Comparison of ENCODE assay signal across 14 cellular contexts in genomic region chr4:89641367-89641687, GRCh38.
DNase-seq lines count a peak whose midpoint lies in the region; ATAC-seq and TF ChIP-seq lines count a peak whose summit lies in the region.
"Had no signal": no experiment of that assay in that cellular context is flagged by ENCODE, and none has a peak within 500 bp of the region (broad histone marks: within the 10 kb centered on the region; RNA-seq: fewer than 3 reads in every experiment).

No MANE protein-coding gene starts in this region.

- H3K4me3 Mint-ChIP-seq in GM23338: no peak overlapping the region
- H3K4me3 Mint-ChIP-seq: activated CD4-positive, alpha-beta memory T cell treated with anti-CD3 and anti-CD28 coated beads for 36 hours; activated T-helper 1 cell treated with anti-CD3 and anti-CD28 coated beads, Interleukin-12 subunit alpha, Interleukin-12 subunit beta, Interleukin-2, Interleukin-4 antibody, amounts not matched to agents 30 ng/mL and 10 ng/mL and 1 ng/mL, durations not matched to agents 14 hours and 24 hours and 36 hours; CD4-positive, CD25-positive, alpha-beta regulatory T cell had no signal

- no peak overlapping the region for H3K27ac ChIP-seq in GM23338 (ENCODE audit: low read depth)
- no peak overlapping the region for H3K27ac ChIP-seq in VCaP
- H3K27ac ChIP-seq in hepatocyte: no peak overlapping the region
- no peak overlapping the region for H3K27ac ChIP-seq in stomach

- no peaks in the 10 kb centered on the region for H3K9me3 ChIP-seq in hepatocyte (ENCODE audit: low read depth)
- H3K9me3 ChIP-seq in stomach: no peaks in the 10 kb centered on the region

- H3K27me3 ChIP-seq in GM23338 (ENCODE audit: insufficient read depth) (no peaks in the 10 kb centered on the region), hepatocyte (no peaks in the 10 kb centered on the region), stomach (no peaks in the 10 kb centered on the region)

- WGBS in hepatocyte (ENCODE audit: low lambda C conversion rate, missing lambda C conversion rate): 21% methylated on average over 6 of the region's 6 CpGs
- WGBS in stomach, 5 donors: 39 to 44% (median 43%) methylated on average over 6 of the region's 6 CpGs

- no peak overlapping the region for H3K27ac Mint-ChIP-seq in GM23338
- H3K27ac Mint-ChIP-seq: activated CD4-positive, alpha-beta memory T cell treated with anti-CD3 and anti-CD28 coated beads for 36 hours; activated T-helper 1 cell treated with anti-CD3 and anti-CD28 coated beads, Interleukin-12 subunit alpha, Interleukin-12 subunit beta, Interleukin-2, Interleukin-4 antibody, amounts not matched to agents 30 ng/mL and 10 ng/mL and 1 ng/mL, durations not matched to agents 14 hours and 24 hours and 36 hours had no signal

- H3K9me3 Mint-ChIP-seq in GM23338: no peaks in the 10 kb centered on the region
- H3K9me3 Mint-ChIP-seq: activated CD4-positive, alpha-beta memory T cell treated with anti-CD3 and anti-CD28 coated beads for 36 hours; activated T-helper 1 cell treated with anti-CD3 and anti-CD28 coated beads, Interleukin-12 subunit alpha, Interleukin-12 subunit beta, Interleukin-2, Interleukin-4 antibody, amounts not matched to agents 30 ng/mL and 10 ng/mL and 1 ng/mL, durations not matched to agents 14 hours and 24 hours and 36 hours; CD4-positive, CD25-positive, alpha-beta regulatory T cell had no signal

- no peaks in the 10 kb centered on the region; the same call in 1 of the 2 replicates for H3K4me1 ChIP-seq in GM23338 (ENCODE audit: insufficient read depth)
- no peaks in the 10 kb centered on the region for H3K4me1 ChIP-seq in hepatocyte (ENCODE audit: insufficient read depth)
- peaks cover 0 to 7% (median 3%) of the 10 kb centered on the region in 4 donors for H3K4me1 ChIP-seq in stomach

- no peak overlapping the region for H3K4me3 ChIP-seq in GM23338
- no peak overlapping the region for H3K4me3 ChIP-seq in hepatocyte
- peak overlapping the region; percentile 40 for H3K4me3 ChIP-seq in retinal pigment epithelial cell (ENCODE audit: low read length)
- H3K4me3 ChIP-seq in stomach: no peak overlapping the region

- H2AFZ ChIP-seq in GM23338: no peak overlapping the region
- peak overlapping the region; percentile 59 for H2AFZ ChIP-seq in hepatocyte

- no peaks in the 10 kb centered on the region for H4K20me1 ChIP-seq in GM23338 (replicated peaks; ENCODE audit: insufficient read depth)
- H4K20me1 ChIP-seq in hepatocyte (ENCODE audit: insufficient read depth, poor library complexity, severe bottlenecking): no peaks in the 10 kb centered on the region

- no peaks in the 10 kb centered on the region for H3K36me3 Mint-ChIP-seq in GM23338 (ENCODE audit: low read depth)
- H3K36me3 Mint-ChIP-seq: activated CD4-positive, alpha-beta memory T cell treated with anti-CD3 and anti-CD28 coated beads for 36 hours; CD4-positive, CD25-positive, alpha-beta regulatory T cell had no signal

- H3K79me2 ChIP-seq in GM23338 (replicated peaks; ENCODE audit: insufficient read depth): no peaks in the 10 kb centered on the region
- H3K79me2 ChIP-seq in hepatocyte: no peaks in the 10 kb centered on the region

- no peak for TF ChIP-seq EP300 in stomach (IDR thresholded peaks at IDR 0.05)

- TF ChIP-seq POLR2A in stomach (IDR thresholded peaks at IDR 0.05): no peak

- H3K36me3 ChIP-seq in GM23338 (ENCODE audit: insufficient read depth): no peaks in the 10 kb centered on the region
- no peaks in the 10 kb centered on the region for H3K36me3 ChIP-seq in hepatocyte (replicated peaks; ENCODE audit: insufficient read depth, low read depth)
- no peaks in the 10 kb centered on the region for H3K36me3 ChIP-seq in stomach

- no peak for ATAC-seq in GM23338

- no peak for TF ChIP-seq CTCF in GM23338 (conservative IDR thresholded peaks at IDR 0.05; ENCODE audit: low read depth in 2 of 2)
- peak; percentile 59 for TF ChIP-seq CTCF in VCaP (conservative IDR thresholded peaks at IDR 0.05)
- TF ChIP-seq CTCF in hepatocyte (IDR thresholded peaks at IDR 0.05; ENCODE audit: poor library complexity): no peak
- no peak for TF ChIP-seq CTCF in retinal pigment epithelial cell (conservative IDR thresholded peaks at IDR 0.05; ENCODE audit: low read depth, low read length)
- no peak for TF ChIP-seq CTCF in stomach (IDR thresholded peaks at IDR 0.05)

- DNase-seq in GM23338 (ENCODE audit: low spot score): no peak
- no peak for DNase-seq in hepatocyte (ENCODE audit: low spot score)
- no peak for DNase-seq in retinal pigment epithelial cell (ENCODE audit: low read depth)
- DNase-seq in stomach: no peak
- no peak for DNase-seq in pons (ENCODE audit: low spot score)
- no peak for DNase-seq in activated CD4-positive, CD25-positive, alpha-beta regulatory T cell (lab: John Stamatoyannopoulos, UW)
- DNase-seq: cerebellar nuclear complex, DMS79, NCI-H1694, NCI-H510A treated with DMSO at 0.1 percent for 48 hours had no signal

- intact Hi-C loops in stomach (cut with DNase I; ENCODE audit: low total_unique reads): no loop called here

- H3K27me3 Mint-ChIP-seq in GM23338 (ENCODE audit: insufficient read depth, low read depth, poor library complexity): peaks cover 2% of the 10 kb centered on the region
- H3K27me3 Mint-ChIP-seq: CD4-positive, CD25-positive, alpha-beta regulatory T cell had no signal

- H3K4me1 Mint-ChIP-seq in GM23338: peaks cover 10% of the 10 kb centered on the region
- H3K4me1 Mint-ChIP-seq: CD4-positive, CD25-positive, alpha-beta regulatory T cell had no signal

- no peaks in the 10 kb centered on the region for H3F3A ChIP-seq in GM23338 (replicated peaks; ENCODE audit: low read depth)

- H3K9me2 ChIP-seq in GM23338 (ENCODE audit: insufficient read depth) (no peaks in the 10 kb centered on the region), hepatocyte (replicated peaks; ENCODE audit: insufficient read depth) (no peaks in the 10 kb centered on the region)

- peak overlapping the region; percentile 28 for H3K4me2 ChIP-seq in GM23338
- H3K4me2 ChIP-seq in hepatocyte: peak overlapping the region; percentile 76

TF ChIP-seq in GM23338, 12 proteins besides CTCF, POLR2A, EP300 and RAD21 (continues in another document):
- TF ChIP-seq ZNF462 (CRISPR knock-in tag; IDR thresholded peaks at IDR 0.05) (no peak), EZH2 (IDR thresholded peaks at IDR 0.05; ENCODE audit: low read depth, unreplicated experiment) (no peak), JUNB (IDR thresholded peaks at IDR 0.05; ENCODE audit: unreplicated experiment) (no peak), STAT1 (IDR thresholded peaks at IDR 0.05; ENCODE audit: unreplicated experiment) (no peak), ZNF331 (CRISPR knock-in tag; IDR thresholded peaks at IDR 0.05; ENCODE audit: low read depth) (no peak), POLR2AphosphoS5 (IDR thresholded peaks at IDR 0.05; ENCODE audit: low read depth) (no peak), ZNF114 (CRISPR knock-in tag; IDR thresholded peaks at IDR 0.05) (no peak)
